18 cellular contexts compared by ENCODE assay signal in genomic region chr2:240390091-240391073, GRCh38. TPM values are rescaled to one million over a fixed set of nuclear protein-coding genes. Genes with fewer than 3 reads are reported as not detected.
A peak's percentile ranks its signal among the peaks of the same experiment; 100 is the strongest.
DNase-seq lines count a peak whose midpoint lies in the region; ATAC-seq and TF ChIP-seq lines count a peak whose summit lies in the region.
"Had no signal": no experiment of that assay in that cellular context is flagged by ENCODE, and none has a peak within 500 bp of the region (broad histone marks: within the 10 kb centered on the region; RNA-seq: fewer than 3 reads in every experiment).

No MANE protein-coding gene starts in this region.

- CTCF ChIA-PET in activated CD4-positive, alpha-beta memory T cell treated with anti-CD3 and anti-CD28 coated beads, Interleukin-2, amount 10 ng/mL, durations not matched to agents 7 days and 5 days (lab: Charles Lee) = no interaction called here

- peaks cover 3% of the 10 kb centered on the region for H3K27me3 Mint-ChIP-seq in activated CD4-positive, alpha-beta T cell treated with anti-CD3 and anti-CD28 coated beads, Interleukin-2, amount 10 ng/mL, durations not matched to agents 24 days and 14 days
- no peaks in the 10 kb centered on the region; the same call in none of the 2 replicates for H3K27me3 Mint-ChIP-seq in HFFc6 (ENCODE audit: insufficient read depth)
- no peaks in the 10 kb centered on the region for H3K27me3 Mint-ChIP-seq in activated CD4-positive, alpha-beta memory T cell treated with anti-CD3 and anti-CD28 coated beads, Interleukin-2, amount 10 ng/mL, durations not matched to agents 7 days and 5 days
- H3K27me3 Mint-ChIP-seq: CD4-positive, CD25-positive, alpha-beta regulatory T cell had no signal

- H3K27me3 ChIP-seq in ovary = no peaks in the 10 kb centered on the region
- H3K27me3 ChIP-seq: ascending aorta, stomach had no signal

- TF ChIP-seq POLR2A in ovary (IDR thresholded peaks at IDR 0.05) = no peak

- ATAC-seq in left cardiac atrium (no peak), HG03432 (IDR thresholded peaks at IDR 0.05; ENCODE audit: unreplicated experiment) (no peak)

- no peaks in the 10 kb centered on the region for H3K9me3 ChIP-seq in ovary
- H3K9me3 ChIP-seq: ascending aorta, HAP-1, stomach had no signal

- 88 to 94% (median 89%) methylated on average over 28 of the region's 28 CpGs for WGBS in ovary, 3 donors

- H3K9me3 Mint-ChIP-seq in activated CD4-positive, alpha-beta T cell treated with anti-CD3 and anti-CD28 coated beads, Interleukin-2, amount 10 ng/mL, durations not matched to agents 24 days and 14 days = no peaks in the 10 kb centered on the region
- H3K9me3 Mint-ChIP-seq in HFFc6 = no peaks in the 10 kb centered on the region
- H3K9me3 Mint-ChIP-seq in activated CD4-positive, alpha-beta memory T cell treated with anti-CD3 and anti-CD28 coated beads, Interleukin-2, amount 10 ng/mL, durations not matched to agents 7 days and 5 days = no peaks in the 10 kb centered on the region
- H3K9me3 Mint-ChIP-seq: activated B cell treated with CpG ODN at 0.5 μM for 24 hours; CD4-positive, CD25-positive, alpha-beta regulatory T cell; T-helper 1 cell treated with Interleukin-12 subunit alpha and Interleukin-12 subunit beta and Interleukin-4 antibody, amounts not matched to agents 30 μg/mL and 1 μg/mL, for 36 hours had no signal

- peak overlapping the region; percentile 29 for H3K27ac Mint-ChIP-seq in activated CD4-positive, alpha-beta T cell treated with anti-CD3 and anti-CD28 coated beads, Interleukin-2, amount 10 ng/mL, durations not matched to agents 24 days and 14 days
- H3K27ac Mint-ChIP-seq in HFFc6 = peak overlapping the region; percentile 73
- H3K27ac Mint-ChIP-seq in activated CD4-positive, alpha-beta memory T cell treated with anti-CD3 and anti-CD28 coated beads, Interleukin-2, amount 10 ng/mL, durations not matched to agents 7 days and 5 days = no peak overlapping the region
- H3K27ac Mint-ChIP-seq: activated B cell treated with CpG ODN at 0.5 μM for 24 hours; CD4-positive, CD25-positive, alpha-beta regulatory T cell; T-helper 1 cell treated with Interleukin-12 subunit alpha and Interleukin-12 subunit beta and Interleukin-4 antibody, amounts not matched to agents 30 μg/mL and 1 μg/mL, for 36 hours had no signal

- H3K27ac ChIP-seq in ovary = no peak overlapping the region
- H3K27ac ChIP-seq: ascending aorta had no signal

- DNase-seq in activated CD4-positive, alpha-beta T cell treated with anti-CD3 and anti-CD28 coated beads, Interleukin-2, amount 10 ng/mL, durations not matched to agents 24 days and 14 days = no peak
- DNase-seq in activated CD4-positive, alpha-beta T cell treated with anti-CD3 and anti-CD28 coated beads for 48 hours = no peak
- DNase-seq in HFFc6 (no peak), left cardiac atrium (peak; percentile 20), ovary (peak in 3 of 5 donors; percentile 10 to 20 (median 15)), DMS 273 (lab: John Stamatoyannopoulos, UW; ENCODE audit: unreplicated experiment) (no peak)
- DNase-seq in activated CD4-positive, alpha-beta memory T cell treated with anti-CD3 and anti-CD28 coated beads, Interleukin-2, amount 10 ng/mL, durations not matched to agents 7 days and 5 days = no peak
- DNase-seq: activated B cell treated with CpG ODN at 0.5 μM for 24 hours; activated gamma-delta T cell; CD4-positive, CD25-positive, alpha-beta regulatory T cell; NCI-H1436; NCI-H345; SHP77 treated with DMSO at 0.1 percent for 48 hours; stomach had no signal

- H3K4me1 ChIP-seq in ovary (ENCODE audit: insufficient read depth) = peaks cover 5% of the 10 kb centered on the region
- H3K4me1 ChIP-seq: HAP-1 had no signal

- intact Hi-C loops in activated CD4-positive, alpha-beta T cell treated with anti-CD3 and anti-CD28 coated beads, Interleukin-2, amount 10 ng/mL, durations not matched to agents 24 days and 14 days (cut with micrococcal nuclease) = no loop called here
- intact Hi-C loops in left cardiac atrium (cut with DNase I) = no loop called here
- intact Hi-C loops in ovary (cut with DNase I) = no loop called here

- no peak overlapping the region for H3K4me3 ChIP-seq in ovary
- H3K4me3 ChIP-seq: ascending aorta, HAP-1, stomach had no signal

- H3K4me1 Mint-ChIP-seq in activated CD4-positive, alpha-beta T cell treated with anti-CD3 and anti-CD28 coated beads, Interleukin-2, amount 10 ng/mL, durations not matched to agents 24 days and 14 days = peaks cover 9% of the 10 kb centered on the region
- H3K4me1 Mint-ChIP-seq in HFFc6 (ENCODE audit: low read depth) = peaks cover 52% of the 10 kb centered on the region
- H3K4me1 Mint-ChIP-seq in activated CD4-positive, alpha-beta memory T cell treated with anti-CD3 and anti-CD28 coated beads, Interleukin-2, amount 10 ng/mL, durations not matched to agents 7 days and 5 days = peaks cover 3% of the 10 kb centered on the region
- H3K4me1 Mint-ChIP-seq: activated B cell treated with CpG ODN at 0.5 μM for 24 hours had no signal

- no peak overlapping the region for H3K4me3 Mint-ChIP-seq in activated CD4-positive, alpha-beta T cell treated with anti-CD3 and anti-CD28 coated beads, Interleukin-2, amount 10 ng/mL, durations not matched to agents 24 days and 14 days
- no peak overlapping the region for H3K4me3 Mint-ChIP-seq in HFFc6
- H3K4me3 Mint-ChIP-seq in activated CD4-positive, alpha-beta memory T cell treated with anti-CD3 and anti-CD28 coated beads, Interleukin-2, amount 10 ng/mL, durations not matched to agents 7 days and 5 days = no peak overlapping the region
- H3K4me3 Mint-ChIP-seq: activated B cell treated with CpG ODN at 0.5 μM for 24 hours; T-helper 1 cell treated with Interleukin-12 subunit alpha and Interleukin-12 subunit beta and Interleukin-4 antibody, amounts not matched to agents 30 μg/mL and 1 μg/mL, for 36 hours had no signal

- H3K36me3 ChIP-seq in ovary = no peaks in the 10 kb centered on the region
- H3K36me3 ChIP-seq: ascending aorta, HAP-1, stomach had no signal

- TF ChIP-seq CTCF in HFFc6 (IDR thresholded peaks at IDR 0.05) = no peak
- TF ChIP-seq CTCF in ovary (IDR thresholded peaks at IDR 0.05) = no peak

- no peaks in the 10 kb centered on the region for H3K36me3 Mint-ChIP-seq in activated CD4-positive, alpha-beta T cell treated with anti-CD3 and anti-CD28 coated beads, Interleukin-2, amount 10 ng/mL, durations not matched to agents 24 days and 14 days (ENCODE audit: low read depth)
- peaks cover 14% of the 10 kb centered on the region for H3K36me3 Mint-ChIP-seq in HFFc6 (ENCODE audit: low read depth)
- no peaks in the 10 kb centered on the region for H3K36me3 Mint-ChIP-seq in activated CD4-positive, alpha-beta memory T cell treated with anti-CD3 and anti-CD28 coated beads, Interleukin-2, amount 10 ng/mL, durations not matched to agents 7 days and 5 days (ENCODE audit: low read depth)
- H3K36me3 Mint-ChIP-seq: CD4-positive, CD25-positive, alpha-beta regulatory T cell had no signal

- POLR2A ChIA-PET in activated CD4-positive, alpha-beta memory T cell treated with anti-CD3 and anti-CD28 coated beads, Interleukin-2, amount 10 ng/mL, durations not matched to agents 7 days and 5 days (lab: Charles Lee) = no interaction called here

- TF ChIP-seq EP300 in ovary (IDR thresholded peaks at IDR 0.05) = no peak

RNA-seq across cellular contexts. Expression of gene GPC1, which starts 45.1 kb away (rescaled TPM):
- total RNA-seq in activated CD4-positive, alpha-beta T cell treated with anti-CD3 and anti-CD28 coated beads, Interleukin-2, amount 10 ng/mL, durations not matched to agents 24 days and 14 days = 5.9 and 6.6 TPM in 2 replicates
- 100 to 1,000 TPM; 315 to 403 (median 350) TPM for total RNA-seq in HFFc6 (2021; fragmentation: NEBNext Ultra II Directional; extraction: Animal tissue kit (Norgen Biotek cat#: 25700))
- 10 to 100 TPM; 74.6 to 78.4 TPM for total RNA-seq in left cardiac atrium
- 100 to 1,000 TPM in 1 of 7 donors, 10 to 100 TPM in 6; 27.2 to 149 (median 73.3) TPM for total RNA-seq in ovary
- 10 to 100 TPM in 1 of 2 donors, 1 to 10 TPM in 1; 2.9 to 63.3 TPM for polyA plus RNA-seq in ovary
- total RNA-seq in activated CD4-positive, alpha-beta memory T cell treated with anti-CD3 and anti-CD28 coated beads, Interleukin-2, amount 10 ng/mL, durations not matched to agents 7 days and 5 days = 1 to 10 TPM; 5.8 to 7.9 TPM

Comparison
In these comparisons a context has a peak if more than half of its experiments do, and no peak if none do; other contexts are left out.
1. DNase-seq: peak in left cardiac atrium (single experiment) and ovary (3 of 5); none in activated CD4-positive, alpha-beta T cell treated with anti-CD3 and anti-CD28 coated beads, Interleukin-2, amount 10 ng/mL, durations not matched to agents 24 days and 14 days (single experiment), activated CD4-positive, alpha-beta T cell treated with anti-CD3 and anti-CD28 coated beads for 48 hours (single experiment), HFFc6 (single experiment), DMS 273 (single experiment) and activated CD4-positive, alpha-beta memory T cell treated with anti-CD3 and anti-CD28 coated beads, Interleukin-2, amount 10 ng/mL, durations not matched to agents 7 days and 5 days (single experiment).